8 cellular contexts compared by ENCODE assay signal in the genomic region with DNA sequence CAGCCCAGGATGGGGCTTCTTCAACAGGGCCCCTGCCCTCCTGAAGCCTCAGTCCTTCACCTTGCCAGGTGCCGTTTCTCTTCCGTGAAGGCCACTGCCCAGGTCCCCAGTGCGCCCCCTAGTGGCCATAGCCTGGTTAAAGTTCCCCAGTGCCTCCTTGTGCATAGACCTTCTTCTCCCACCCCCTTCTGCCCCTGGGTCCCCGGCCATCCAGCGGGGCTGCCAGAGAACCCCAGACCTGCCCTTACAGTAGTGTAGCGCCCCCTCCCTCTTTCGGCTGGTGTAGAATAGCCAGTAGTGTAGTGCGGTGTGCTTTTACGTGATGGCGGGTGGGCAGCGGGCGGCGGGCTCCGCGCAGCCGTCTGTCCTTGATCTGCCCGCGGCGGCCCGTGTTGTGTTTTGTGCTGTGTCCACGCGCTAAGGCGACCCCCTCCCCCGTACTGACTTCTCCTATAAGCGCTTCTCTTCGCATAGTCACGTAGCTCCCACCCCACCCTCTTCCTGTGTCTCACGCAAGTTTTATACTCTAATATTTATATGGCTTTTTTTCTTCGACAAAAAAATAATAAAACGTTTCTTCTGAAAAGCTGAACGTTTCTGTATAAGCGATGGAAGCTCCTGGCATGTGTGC. TPM values are rescaled to one million over a fixed set of nuclear protein-coding genes. Genes with fewer than 3 reads are reported as not detected.
DNase-seq lines count a peak whose midpoint lies in the region; ATAC-seq and TF ChIP-seq lines count a peak whose summit lies in the region.

No MANE protein-coding gene starts in this region.

- no peaks in the 10 kb centered on the region for H3K9me3 Mint-ChIP-seq in effector memory CD8-positive, alpha-beta T cell
- no peaks in the 10 kb centered on the region for H3K9me3 Mint-ChIP-seq in mesothelial cell of epicardium

- H3K27ac Mint-ChIP-seq in effector memory CD8-positive, alpha-beta T cell = peak overlapping the region; percentile 55 to 89
- peak overlapping the region; percentile 95 for H3K27ac Mint-ChIP-seq in mesothelial cell of epicardium

- TF ChIP-seq CTCF in mesothelial cell of epicardium (IDR thresholded peaks at IDR 0.05; ENCODE audit: unreplicated experiment) = peak; percentile 94

- no peaks in the 10 kb centered on the region for H3K27me3 Mint-ChIP-seq in effector memory CD8-positive, alpha-beta T cell
- no peaks in the 10 kb centered on the region for H3K27me3 Mint-ChIP-seq in mesothelial cell of epicardium (ENCODE audit: low read depth)

- DNase-seq in 8988T = peak; percentile 84
- DNase-seq in NCI-H2171 treated with DMSO at 0.1 percent for 48 hours (lab: John Stamatoyannopoulos, UW) = peak; percentile 58
- peak; percentile 47 to 91 (median 91) for DNase-seq in activated CD8-positive, alpha-beta memory T cell treated with anti-CD3 and anti-CD28 coated beads for 48 hours (ENCODE audit: low read depth in 2 of 3, low spot score in 2 of 3)
- DNase-seq in effector memory CD8-positive, alpha-beta T cell = peak; percentile 81 to 86 (median 83)
- DNase-seq in mesothelial cell of epicardium (ENCODE audit: low spot score in 2 of 2, unreplicated experiment in 2 of 2) = peak; percentile 79 to 91
- peak; percentile 62 to 76 for DNase-seq in stimulated activated CD8-positive, alpha-beta memory T cell treated with anti-CD3 and anti-CD28 coated beads, Interleukin-2, amount 100 ng/mL, for 1 hour (ENCODE audit: low read depth in 2 of 2)
- DNase-seq in OCI-M2 (lab: John Stamatoyannopoulos, UW; ENCODE audit: unreplicated experiment) = no peak

- peak overlapping the region; percentile 83 to 85 for H3K4me3 Mint-ChIP-seq in effector memory CD8-positive, alpha-beta T cell
- H3K4me3 Mint-ChIP-seq in mesothelial cell of epicardium = peak overlapping the region; percentile 79

- peaks cover 35 to 41% of the 10 kb centered on the region in 2 donors for H3K4me1 Mint-ChIP-seq in effector memory CD8-positive, alpha-beta T cell (ENCODE audit: low read depth in 2 of 2)
- H3K4me1 Mint-ChIP-seq in mesothelial cell of epicardium = peaks cover 58% of the 10 kb centered on the region

- peak; percentile 17 for ATAC-seq in GM18498 (IDR thresholded peaks at IDR 0.05; ENCODE audit: unreplicated experiment)
- peak; percentile 63 for ATAC-seq in effector memory CD8-positive, alpha-beta T cell (replicated peaks)

- peaks cover 50% of the 10 kb centered on the region for H3K36me3 Mint-ChIP-seq in effector memory CD8-positive, alpha-beta T cell (ENCODE audit: insufficient read depth)
- H3K36me3 Mint-ChIP-seq in mesothelial cell of epicardium = peaks cover 9% of the 10 kb centered on the region

RNA-seq across cellular contexts. Expression of gene PCDHGC5, which starts 23.6 kb away (rescaled TPM):
- total RNA-seq in mesothelial cell of epicardium = 2.6 to 3.5 TPM (median 3.5 TPM) in 3 replicates

RNA-seq across cellular contexts. Expression of gene PCDHGC4, which starts 27.7 kb away (rescaled TPM):
- total RNA-seq in mesothelial cell of epicardium = 5.2 to 6.2 TPM (median 5.2 TPM) in 3 replicates

RNA-seq across cellular contexts. Expression of gene PCDHGC3, which starts 36.7 kb away (rescaled TPM):
- total RNA-seq in mesothelial cell of epicardium = 80.2 to 82.9 TPM (median 80.6 TPM) in 3 replicates
